Comparison of ENCODE assay signal across 1 cellular context in the genomic region with DNA sequence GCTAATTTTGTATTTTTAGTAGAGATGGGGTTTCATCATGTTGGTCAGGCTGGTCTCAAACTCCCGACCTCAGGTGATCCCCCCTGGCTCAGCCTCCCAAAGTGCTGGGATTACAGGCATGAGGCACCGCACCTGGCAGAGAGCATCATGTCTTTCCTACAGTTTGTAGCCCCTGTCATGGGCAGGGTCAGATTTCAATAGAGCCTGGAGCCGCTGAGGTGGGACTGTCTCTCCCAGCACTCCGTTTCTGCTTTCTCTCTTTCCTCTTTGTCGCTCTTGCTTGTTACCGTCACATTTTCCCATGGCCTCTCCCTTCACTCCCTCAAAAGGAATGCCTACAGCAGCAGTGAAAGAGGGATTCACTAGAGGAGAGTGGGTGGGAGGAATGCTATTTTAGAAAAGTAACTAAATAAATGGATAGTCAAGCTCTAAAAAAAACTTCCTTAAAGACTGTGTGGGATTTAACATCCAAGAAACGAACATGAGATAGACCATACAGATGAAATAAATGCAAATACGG.
TF ChIP-seq lines count a peak whose summit lies in the region.

No MANE protein-coding gene starts in this region.

TF ChIP-seq in WTC11, 78 proteins besides CTCF, POLR2A, EP300 and RAD21:
- TF ChIP-seq AR (CRISPR knock-in tag; IDR thresholded peaks at IDR 0.05) (no peak), STAT6 (CRISPR knock-in tag; conservative IDR thresholded peaks at IDR 0.05; ENCODE audit: low read depth) (no peak), SMAD4 (CRISPR knock-in tag; IDR thresholded peaks at IDR 0.05) (no peak), NFATC4 (CRISPR knock-in tag; IDR thresholded peaks at IDR 0.05) (no peak), ZMAT4 (CRISPR knock-in tag; IDR thresholded peaks at IDR 0.05) (no peak), NFYB (CRISPR knock-in tag; conservative IDR thresholded peaks at IDR 0.05; ENCODE audit: low read depth) (no peak), OVOL2 (CRISPR knock-in tag; IDR thresholded peaks at IDR 0.05; ENCODE audit: borderline replicate concordance) (no peak), CBFB (CRISPR knock-in tag; IDR thresholded peaks at IDR 0.05; ENCODE audit: low read depth) (no peak), ELF4 (CRISPR knock-in tag; IDR thresholded peaks at IDR 0.05; ENCODE audit: low read depth) (no peak), ZSCAN18 (CRISPR knock-in tag; IDR thresholded peaks at IDR 0.05) (no peak), ZNF121 (CRISPR knock-in tag; IDR thresholded peaks at IDR 0.05) (no peak)
- TF ChIP-seq, protein P1, sequence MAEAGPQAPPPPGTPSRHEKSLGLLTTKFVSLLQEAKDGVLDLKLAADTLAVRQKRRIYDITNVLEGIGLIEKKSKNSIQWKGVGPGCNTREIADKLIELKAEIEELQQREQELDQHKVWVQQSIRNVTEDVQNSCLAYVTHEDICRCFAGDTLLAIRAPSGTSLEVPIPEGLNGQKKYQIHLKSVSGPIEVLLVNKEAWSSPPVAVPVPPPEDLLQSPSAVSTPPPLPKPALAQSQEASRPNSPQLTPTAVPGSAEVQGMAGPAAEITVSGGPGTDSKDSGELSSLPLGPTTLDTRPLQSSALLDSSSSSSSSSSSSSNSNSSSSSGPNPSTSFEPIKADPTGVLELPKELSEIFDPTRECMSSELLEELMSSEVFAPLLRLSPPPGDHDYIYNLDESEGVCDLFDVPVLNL (CRISPR knock-in tag; IDR thresholded peaks at IDR 0.05; ENCODE audit: borderline replicate concordance, low read depth): no peak
